Comparison of ENCODE assay signal across 8 cellular contexts in the genomic region with DNA sequence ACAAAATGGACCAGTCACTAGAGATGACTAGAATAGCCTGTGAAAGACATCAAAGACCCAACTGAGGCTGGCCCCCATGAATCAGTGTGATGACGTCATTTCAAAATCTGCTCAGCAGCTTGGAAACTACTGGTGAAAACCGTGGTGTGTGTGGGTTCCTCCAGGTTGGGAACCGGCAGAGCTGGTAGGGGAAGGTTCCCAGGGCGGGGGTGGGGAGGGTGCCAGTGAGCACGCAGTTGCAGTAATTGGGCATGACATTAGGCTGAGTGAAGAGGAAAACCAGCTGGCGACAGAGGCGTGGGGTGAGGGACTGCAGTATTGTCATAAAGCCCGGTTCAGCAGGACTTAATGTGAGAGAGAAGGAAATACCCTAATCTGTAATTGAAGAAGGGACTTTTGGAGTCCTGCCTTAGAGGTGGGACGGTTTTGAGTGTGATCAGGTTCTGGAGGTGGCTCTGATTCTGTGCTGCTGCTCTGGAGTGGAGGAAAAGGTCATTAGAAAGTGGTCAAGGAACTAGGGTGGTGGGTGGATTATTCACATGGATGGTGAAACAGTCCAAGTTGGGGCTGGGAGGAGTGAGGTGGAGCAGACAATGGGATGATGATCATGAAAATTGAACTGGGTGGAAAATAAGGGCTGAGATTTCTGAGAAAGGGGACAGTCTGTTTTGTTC. TPM values are rescaled to one million over a fixed set of nuclear protein-coding genes. Genes with fewer than 3 reads are reported as not detected.
DNase-seq lines count a peak whose midpoint lies in the region; ATAC-seq and TF ChIP-seq lines count a peak whose summit lies in the region.

No MANE protein-coding gene starts in this region.

- peaks cover 7 to 16% (median 10%) of the 10 kb centered on the region in 3 donors for H3K27me3 Mint-ChIP-seq in CD14-positive monocyte (ENCODE audit: low read depth in 3 of 3)

- CTCF ChIA-PET in GM10248 (lab: Yijun Ruan, JAX) = interaction anchor here (0.6 to 8.5 kb wide), 9 partner anchors 77 to 742 kb away, joined by 3 to 85 read pairs (median 5); no protein-coding TSS in a partner anchor

- no peak overlapping the region for H3K4me3 Mint-ChIP-seq in CD14-positive monocyte

- H3K27ac Mint-ChIP-seq in CD14-positive monocyte = peak overlapping the region in 1 of 7 donors; percentile 33

- peak; percentile 46 for ATAC-seq in GM21526 (IDR thresholded peaks at IDR 0.05; ENCODE audit: low FRiP score, unreplicated experiment)

- H3K36me3 Mint-ChIP-seq in CD14-positive monocyte = no peaks in the 10 kb centered on the region

- TF ChIP-seq CTCF in GM10248 (IDR thresholded peaks at IDR 0.05; ENCODE audit: control extremely low read depth, extremely low read depth, low read depth, missing control alignments) (no peak), cardiac fibroblast (IDR thresholded peaks at IDR 0.05; ENCODE audit: low read depth, low read length) (no peak), CD14-positive monocyte (IDR thresholded peaks at IDR 0.05) (no peak)

- no peaks in the 10 kb centered on the region for H3K9me3 Mint-ChIP-seq in CD14-positive monocyte

- no peak overlapping the region for H3K4me3 ChIP-seq in cardiac fibroblast (replicated peaks in 1 of 2; ENCODE audit: low read depth in 2 of 2, low read length in 2 of 2)

- peaks cover 4% of the 10 kb centered on the region for H3K4me1 Mint-ChIP-seq in CD14-positive monocyte

- peak; percentile 62 for DNase-seq in GM10248 (ENCODE audit: extremely low spot score)
- peak; percentile 65 for DNase-seq in LoVo (ENCODE audit: low spot score)
- DNase-seq in cardiac fibroblast (ENCODE audit: low read depth in 2 of 2) = peak; percentile 44 to 61
- peak; percentile 71 for DNase-seq in retina
- DNase-seq in NCI-H2171 (lab: John Stamatoyannopoulos, UW) = no peak
- DNase-seq in CD14-positive monocyte (ENCODE audit: low spot score) = no peak
- DNase-seq in NCI-H1048 (lab: John Stamatoyannopoulos, UW) = no peak

- intact Hi-C loops in CD14-positive monocyte (cut with micrococcal nuclease) = loop anchor here (5.0 to 10.0 kb wide), 3 partner anchors 399 to 879 kb away; no protein-coding TSS in a partner anchor

- POLR2A ChIA-PET in GM10248 (lab: Yijun Ruan, JAX) = interaction anchor here (0.7 kb wide), 1 partner anchor 662 kb away, joined by 3 read pairs; no protein-coding TSS in a partner anchor

RNA-seq across cellular contexts. Expression of a gene that starts 52.0 kb away (rescaled TPM):
- polyA plus RNA-seq in CD14-positive monocyte = under 1 TPM; 0.25 to 0.39 TPM

Comparison
In these comparisons a context has a peak if more than half of its experiments do, and no peak if none do; other contexts are left out.
1. DNase-seq: peak in GM10248 (single experiment), LoVo (single experiment), cardiac fibroblast (2 of 2) and retina (single experiment); none in NCI-H2171 (single experiment), CD14-positive monocyte (single experiment) and NCI-H1048 (single experiment).